Comparison of ENCODE assay signal across 15 cellular contexts in genomic region chr6:161035182-161035980, GRCh38.
A peak's percentile ranks its signal among the peaks of the same experiment; 100 is the strongest.
DNase-seq lines count a peak whose midpoint lies in the region; ATAC-seq, FAIRE-seq and TF ChIP-seq lines count a peak whose summit lies in the region.
"Had no signal": no experiment of that assay in that cellular context is flagged by ENCODE, and none has a peak within 500 bp of the region (broad histone marks: within the 10 kb centered on the region; RNA-seq: fewer than 3 reads in every experiment).

No MANE protein-coding gene starts in this region.

- no peak for FAIRE-seq in HTR-8/SVneo (lab: Jason Lieb, UNC)

- H3K9me3 ChIP-seq in HUES48 (ENCODE audit: control insufficient read depth, insufficient read depth, low read length): no peaks in the 10 kb centered on the region
- H3K9me3 ChIP-seq: suprapubic skin had no signal

- DNase-seq in GM10248 (ENCODE audit: extremely low spot score): peak; percentile 19
- no peak for DNase-seq in central memory CD8-positive, alpha-beta T cell (ENCODE audit: low spot score in 2 of 2)
- DNase-seq in activated CD4-positive, CD25-positive, alpha-beta regulatory T cell (lab: John Stamatoyannopoulos, UW): no peak
- DNase-seq in COLO668 (lab: John Stamatoyannopoulos, UW; ENCODE audit: unreplicated experiment): no peak
- no peak for DNase-seq in DMS114 treated with DMSO at 0.1 percent for 48 hours (lab: John Stamatoyannopoulos, UW; ENCODE audit: unreplicated experiment)
- no peak for DNase-seq in HTR-8/SVneo (ENCODE audit: insufficient read length, low spot score)
- DNase-seq: activated naive CD4-positive, alpha-beta T cell treated with anti-CD3 and anti-CD28 coated beads for 36 hours; CD4-positive, CD25-positive, alpha-beta regulatory T cell; effector CD8-positive, alpha-beta T cell; NCI-H1048; NK-92 treated with Interleukin-12 subunit alpha and Interleukin-12 subunit beta, amount 100 ng/mL, for 24 hours; WERI-Rb-1 had no signal

- no peak overlapping the region for H3K4me3 ChIP-seq in HUES48 (ENCODE audit: low read depth, low read length)
- H3K4me3 ChIP-seq: suprapubic skin had no signal

- H3K9ac ChIP-seq in HUES48 (ENCODE audit: low read depth, low read length): no peak overlapping the region

- no peak overlapping the region for H3K4me3 Mint-ChIP-seq in central memory CD8-positive, alpha-beta T cell
- H3K4me3 Mint-ChIP-seq: activated naive CD4-positive, alpha-beta T cell treated with anti-CD3 and anti-CD28 coated beads for 36 hours; CD4-positive, CD25-positive, alpha-beta regulatory T cell had no signal

- no peaks in the 10 kb centered on the region for H3K9me3 Mint-ChIP-seq in central memory CD8-positive, alpha-beta T cell
- H3K9me3 Mint-ChIP-seq: activated naive CD4-positive, alpha-beta T cell treated with anti-CD3 and anti-CD28 coated beads for 36 hours; CD4-positive, CD25-positive, alpha-beta regulatory T cell had no signal

- H3K27ac Mint-ChIP-seq in central memory CD8-positive, alpha-beta T cell (ENCODE audit: low read depth): peak overlapping the region; percentile 1
- H3K27ac Mint-ChIP-seq: activated naive CD4-positive, alpha-beta T cell treated with anti-CD3 and anti-CD28 coated beads for 36 hours had no signal

- peaks cover 25% of the 10 kb centered on the region for H3K4me1 ChIP-seq in HUES48 (ENCODE audit: control insufficient read depth, insufficient read depth, low read length)

- no peaks in the 10 kb centered on the region for H3K27me3 ChIP-seq in HUES48 (ENCODE audit: control insufficient read depth, insufficient read depth, low read length)
- H3K27me3 ChIP-seq: suprapubic skin had no signal

- CTCF ChIA-PET in GM10248 (lab: Yijun Ruan, JAX): interaction anchor here (1.3 kb wide), 1 partner anchor 43 kb away, joined by 5 read pairs; no protein-coding TSS in a partner anchor

- H3K36me3 Mint-ChIP-seq in central memory CD8-positive, alpha-beta T cell (ENCODE audit: insufficient read depth): peaks cover 21% of the 10 kb centered on the region

- H3K4me1 Mint-ChIP-seq in central memory CD8-positive, alpha-beta T cell: peaks cover 31% of the 10 kb centered on the region

- peaks cover 26% of the 10 kb centered on the region for H3K36me3 ChIP-seq in HUES48 (ENCODE audit: control insufficient read depth, insufficient read depth, low read length)

- peak; percentile 38 for ATAC-seq in GM21526 (IDR thresholded peaks at IDR 0.05; ENCODE audit: low FRiP score, unreplicated experiment)
- ATAC-seq in central memory CD8-positive, alpha-beta T cell (replicated peaks; ENCODE audit: extremely low read depth, poor library complexity, severe bottlenecking): no peak

- H3K27ac ChIP-seq in HUES48 (ENCODE audit: low read depth, low read length): peak overlapping the region; percentile 42
- H3K27ac ChIP-seq: suprapubic skin, WERI-Rb-1 had no signal

- POLR2A ChIA-PET in GM10248 (lab: Yijun Ruan, JAX): no interaction called here

- H3K27me3 Mint-ChIP-seq in central memory CD8-positive, alpha-beta T cell: no peaks in the 10 kb centered on the region
- H3K27me3 Mint-ChIP-seq: CD4-positive, CD25-positive, alpha-beta regulatory T cell had no signal

- TF ChIP-seq CTCF in GM10248 (IDR thresholded peaks at IDR 0.05; ENCODE audit: control extremely low read depth, extremely low read depth, low read depth, missing control alignments): no peak
